Comparison of ENCODE assay signal across 23 cellular contexts in genomic region chr22:42678894-42679293, GRCh38. TPM values are rescaled to one million over a fixed set of nuclear protein-coding genes. Genes with fewer than 3 reads are reported as not detected.
"Had no signal": no experiment of that assay in that cellular context is flagged by ENCODE, and none has a peak within 500 bp of the region (broad histone marks: within the 10 kb centered on the region; RNA-seq: fewer than 3 reads in every experiment).

No MANE protein-coding gene starts in this region.

- H3K4me3 ChIP-seq: K562, SJCRH30 had no signal

- H3K27ac Mint-ChIP-seq: IgD-negative memory B cell had no signal

- H3K27me3 ChIP-seq: SJCRH30 had no signal

- H3K27ac ChIP-seq: KMS-11, RWPE1, SJCRH30 had no signal

- DNase-seq: Kasumi-1, MM.1S, NCI-H1092 treated with DMSO at 0.1 percent for 48 hours, NCI-H1436, NCI-H187, NCI-H2029, NCI-H2081 treated with DMSO at 0.1 percent for 48 hours, NCI-H2171, NCI-H226, NCI-H446, NCI-H510A, NCI-H524 treated with DMSO at 0.1 percent for 48 hours, NCI-H69, NCI-H774, PC-3, SHP77 treated with DMSO at 0.1 percent for 48 hours, SJCRH30 had no signal

- H3K9ac ChIP-seq: KMS-11 had no signal

- H3K27me3 Mint-ChIP-seq: IgD-negative memory B cell had no signal

- H3K4me2 ChIP-seq: KMS-11 had no signal

- H3K4me3 Mint-ChIP-seq: IgD-negative memory B cell had no signal

- H3K36me3 ChIP-seq: SJCRH30 had no signal

RNA-seq across cellular contexts. Expression of gene ATP5MGL, which starts 38.5 kb away (rescaled TPM):
- total RNA-seq: HT-29, M059J, PC-3 had no signal

RNA-seq across cellular contexts. Expression of gene A4GALT, which starts 41.8 kb away (rescaled TPM):
- polyA plus RNA-seq: IgD-negative memory B cell had no signal
